In genomic region chr20:3297096-3297411, GRCh38 we compare ENCODE assay signal across 22 cellular contexts. TPM values are rescaled to one million over a fixed set of nuclear protein-coding genes. Genes with fewer than 3 reads are reported as not detected.
DNase-seq lines count a peak whose midpoint lies in the region; ATAC-seq and TF ChIP-seq lines count a peak whose summit lies in the region.
"Had no signal": no experiment of that assay in that cellular context is flagged by ENCODE, and none has a peak within 500 bp of the region (broad histone marks: within the 10 kb centered on the region; RNA-seq: fewer than 3 reads in every experiment).

No MANE protein-coding gene starts in this region.

- H3K14ac ChIP-seq in H9 (ENCODE audit: insufficient read depth, low read length): no peak overlapping the region

- no peak for TF ChIP-seq POLR2A in gastrocnemius medialis (IDR thresholded peaks at IDR 0.05)

- peak overlapping the region in 2 of 3 experiments; percentile 46 to 69; a peak in 4 of 7 replicates for H3K27ac Mint-ChIP-seq in H9
- peak overlapping the region; percentile 84 for H3K27ac Mint-ChIP-seq in nephron progenitor cell
- no peak overlapping the region for H3K27ac Mint-ChIP-seq in MCF 10A (ENCODE audit: low read depth, unreplicated experiment)
- H3K27ac Mint-ChIP-seq: B cell had no signal

- no peaks in the 10 kb centered on the region for H3K23me2 ChIP-seq in H9 (ENCODE audit: insufficient read length, low read depth, low read length, poor library complexity, severe bottlenecking)

- no peak overlapping the region for H3K4me2 ChIP-seq in H9 (ENCODE audit: insufficient read depth, insufficient read length, low read length)
- H3K4me2 ChIP-seq: A549 had no signal

- H3K4me1 Mint-ChIP-seq in H9: peaks cover 10 to 16% of the 10 kb centered on the region in 2 experiments
- H3K4me1 Mint-ChIP-seq in nephron progenitor cell: peaks cover 26% of the 10 kb centered on the region
- H3K4me1 Mint-ChIP-seq in MCF 10A (ENCODE audit: insufficient read depth, unreplicated experiment): no peaks in the 10 kb centered on the region
- H3K4me1 Mint-ChIP-seq: B cell; CD4-positive, CD25-positive, alpha-beta regulatory T cell had no signal

- CTCF ChIA-PET in MCF 10A (lab: Yijun Ruan, JAX): interaction anchor here (1.8 kb wide), 1 partner anchor 78 kb away, joined by 8 read pairs; no protein-coding TSS in a partner anchor

- H3K4me3 Mint-ChIP-seq in H9 (no peak overlapping the region), nephron progenitor cell (no peak overlapping the region), MCF 10A (ENCODE audit: unreplicated experiment) (no peak overlapping the region)
- H3K4me3 Mint-ChIP-seq: B cell; CD4-positive, CD25-positive, alpha-beta regulatory T cell had no signal

- no peak overlapping the region for H2BK15ac ChIP-seq in H9 (ENCODE audit: low read depth, low read length)

- H2BK20ac ChIP-seq in H9 (ENCODE audit: low read depth, low read length, poor library complexity, severe bottlenecking): no peak overlapping the region

- no TSS peak for BruUV-seq in MCF 10A (replicated peaks; lab: Mats Ljungman, UMichigan)

- no peaks in the 10 kb centered on the region for H3K79me2 ChIP-seq in H9 (ENCODE audit: insufficient read depth, low read length)

- H3K23ac ChIP-seq in H9 (ENCODE audit: insufficient read length, low read depth, low read length): no peak overlapping the region

- no peaks in the 10 kb centered on the region for H3K79me1 ChIP-seq in H9 (ENCODE audit: insufficient read depth, low read depth, low read length, poor library complexity, severe bottlenecking)

- H2BK12ac ChIP-seq in H9 (ENCODE audit: insufficient read length, low read depth, low read length): no peak overlapping the region

- H3K4me3 ChIP-seq in gastrocnemius medialis: no peak overlapping the region
- H3K4me3 ChIP-seq: A549, K562, Peyer's patch, SK-N-MC had no signal

- H3K36me3 ChIP-seq in gastrocnemius medialis: peaks cover 0 to 92% of the 10 kb centered on the region in 2 donors

- no CpG with 5 or more reads among the region's 3 CpGs for WGBS in H9 (ENCODE audit: extremely low coverage, insufficient read length, low lambda C conversion rate)

- H3K9me3 ChIP-seq in H9 (ENCODE audit: control insufficient read depth, low read depth, low read length) (no peaks in the 10 kb centered on the region), gastrocnemius medialis (no peaks in the 10 kb centered on the region)
- H3K9me3 ChIP-seq: A549, Peyer's patch had no signal

- H2AK5ac ChIP-seq in H9 (ENCODE audit: insufficient read length, low read length): no peak overlapping the region

- no peak for TF ChIP-seq CTCF in H9 (conservative IDR thresholded peaks at IDR 0.05)
- no peak for TF ChIP-seq CTCF in nephron progenitor cell (IDR thresholded peaks at IDR 0.05)
- TF ChIP-seq CTCF in gastrocnemius medialis (IDR thresholded peaks at IDR 0.05 in 4 of 5, conservative IDR thresholded peaks at IDR 0.05 in 1 of 5): no peak
- no peak for TF ChIP-seq CTCF in MCF 10A (IDR thresholded peaks at IDR 0.05; ENCODE audit: unreplicated experiment)

- H3K27me3 ChIP-seq in H9 (ENCODE audit: insufficient read depth, low read length) (no peaks in the 10 kb centered on the region), gastrocnemius medialis (no peaks in the 10 kb centered on the region)
- H3K27me3 ChIP-seq: Peyer's patch had no signal

- H3K4me1 ChIP-seq in H9 (ENCODE audit: insufficient read depth, low read length) (peaks cover 2% of the 10 kb centered on the region; the same call in 1 of the 2 replicates), gastrocnemius medialis (peaks cover 2 to 4% of the 10 kb centered on the region in 2 donors)
- H3K4me1 ChIP-seq: A549, Peyer's patch had no signal

- H3T11ph ChIP-seq in H9 (ENCODE audit: low read length): no peak overlapping the region

- H3K36me3 Mint-ChIP-seq in H9 (ENCODE audit: insufficient read depth in 1 of 3, low read depth in 3 of 3): peaks cover 0 to 19% (median 18%) of the 10 kb centered on the region in 3 experiments; a peak in 6 of 7 replicates
- H3K36me3 Mint-ChIP-seq in nephron progenitor cell (ENCODE audit: low read depth): peaks cover 34% of the 10 kb centered on the region
- H3K36me3 Mint-ChIP-seq in MCF 10A (ENCODE audit: insufficient read depth, unreplicated experiment): peaks cover 56% of the 10 kb centered on the region

- H3K18ac ChIP-seq in H9 (ENCODE audit: insufficient read length, low read depth, low read length): no peak overlapping the region

- no peak overlapping the region for H2AFZ ChIP-seq in H9 (ENCODE audit: low read length)

- no peaks in the 10 kb centered on the region for H3K27me3 Mint-ChIP-seq in H9 (ENCODE audit: low read depth)
- H3K27me3 Mint-ChIP-seq in nephron progenitor cell (ENCODE audit: low read depth, poor library complexity): peaks cover 3% of the 10 kb centered on the region
- no peaks in the 10 kb centered on the region for H3K27me3 Mint-ChIP-seq in MCF 10A (ENCODE audit: insufficient read depth, unreplicated experiment)
- H3K27me3 Mint-ChIP-seq: B cell; CD4-positive, CD25-positive, alpha-beta regulatory T cell had no signal

- no peak overlapping the region for H4K5ac ChIP-seq in H9 (ENCODE audit: insufficient read length, low read depth, low read length)

- H2BK120ac ChIP-seq in H9 (ENCODE audit: low read depth, low read length, poor library complexity, severe bottlenecking): no peak overlapping the region

- peak overlapping the region; percentile 41 for H4K91ac ChIP-seq in H9 (ENCODE audit: insufficient read length, low read depth, low read length)

- no peaks in the 10 kb centered on the region for H3K9me3 Mint-ChIP-seq in H9
- H3K9me3 Mint-ChIP-seq in nephron progenitor cell: no peaks in the 10 kb centered on the region
- H3K9me3 Mint-ChIP-seq in MCF 10A (ENCODE audit: unreplicated experiment): no peaks in the 10 kb centered on the region
- H3K9me3 Mint-ChIP-seq: CD4-positive, CD25-positive, alpha-beta regulatory T cell had no signal

- H4K20me1 ChIP-seq in H9 (ENCODE audit: control insufficient read depth, insufficient read depth, insufficient read length): no peaks in the 10 kb centered on the region

- intact Hi-C loops in Right ventricle myocardium superior (cut with DNase I) (no loop called here), gastrocnemius medialis (cut with DNase I; ENCODE audit: low total_unique reads) (loop anchor here (2.0 kb wide), 1 partner anchor 54 kb away; no protein-coding TSS in a partner anchor), posterior cingulate gyrus (cut with DNase I) (no loop called here), MCF 10A (cut with micrococcal nuclease) (no loop called here)

- H3K27ac ChIP-seq in H9 (ENCODE audit: insufficient read length, low read depth, low read length) (no peak overlapping the region), gastrocnemius medialis (peak overlapping the region; percentile 54 to 74 (median 58))
- H3K27ac ChIP-seq: A549, Peyer's patch, SK-N-MC had no signal

- ATAC-seq in Right ventricle myocardium superior (ENCODE audit: poor library complexity) (peak; percentile 77), gastrocnemius medialis (peak; percentile 42 to 56)
- ATAC-seq: A549, K562 had no signal

- H3K4ac ChIP-seq in H9 (ENCODE audit: low read depth, low read length): no peak overlapping the region

- POLR2A ChIA-PET in MCF 10A (lab: Yijun Ruan, JAX): no interaction called here

- no peak overlapping the region for H2BK5ac ChIP-seq in H9 (ENCODE audit: insufficient read length, low read length)

- no peak overlapping the region for H4K8ac ChIP-seq in H9 (replicated peaks; ENCODE audit: insufficient read length, low read depth, low read length)

- DNase-seq in H9 (no peak), Right ventricle myocardium superior (no peak), nephron progenitor cell (no peak), gastrocnemius medialis (no peak), posterior cingulate gyrus (no peak), MCF 10A (ENCODE audit: unreplicated experiment) (no peak), RKO (ENCODE audit: low spot score) (no peak)
- DNase-seq: CD4-positive, CD25-positive, alpha-beta regulatory T cell; EL; GF-D8; MM.1S; NCI-H1048; NCI-H1436 treated with DMSO at 0.1 percent for 48 hours; NCI-H1930; NCI-H226; NCI-H510A treated with DMSO at 0.1 percent for 48 hours; NCI-H774; Peyer's patch had no signal

- H3K56ac ChIP-seq in H9 (ENCODE audit: insufficient read length, low read depth, low read length): no peak overlapping the region

- no peak overlapping the region for H3K9ac ChIP-seq in H9 (ENCODE audit: extremely low read depth, insufficient read length, low read length)

- in situ Hi-C loops in gastrocnemius medialis (cut with MboI; ENCODE audit: low sequenced_read_pairs in 4 of 4): no loop called here

RNA-seq across cellular contexts. Expression of gene SLC4A11, which starts 58.1 kb away (rescaled TPM):
- total RNA-seq in H9 (2021) (25.5 and 29.4 TPM in 2 replicates), Right ventricle myocardium superior (0.16 TPM), gastrocnemius medialis (1 to 10 TPM; 2.0 to 3.3 (median 2.3) TPM), MCF 10A (2022) (4.1 and 5.7 TPM in 2 replicates)
